1 cellular context compared by ENCODE assay signal in genomic region chr19:14005381-14006084, GRCh38.
TF ChIP-seq lines count a peak whose summit lies in the region.

No MANE protein-coding gene starts in this region.

TF ChIP-seq in K562, 482 proteins besides CTCF, POLR2A, EP300 and RAD21 (continued from another document and continues in another):
- TF ChIP-seq ATF2 (CRISPR knock-in tag; IDR thresholded peaks at IDR 0.05) (no peak), JUN (IDR thresholded peaks at IDR 0.05; ENCODE audit: borderline replicate concordance, low read depth, low read length) (no peak), JUN (CRISPR knock-in tag; IDR thresholded peaks at IDR 0.05; ENCODE audit: borderline replicate concordance) (no peak), BACH1 (tag; IDR thresholded peaks at IDR 0.05) (no peak), THRB (CRISPR knock-in tag; conservative IDR thresholded peaks at IDR 0.05) (no peak), POU5F1 (IDR thresholded peaks at IDR 0.05; ENCODE audit: borderline replicate concordance, low read depth, low read length, partially characterized antibody) (no peak), BDP1 (IDR thresholded peaks at IDR 0.05; ENCODE audit: insufficient read depth, insufficient read length) (no peak), TFAP4 (CRISPR knock-in tag; IDR thresholded peaks at IDR 0.05; ENCODE audit: borderline replicate concordance) (no peak), ARID2 (IDR thresholded peaks at IDR 0.05) (no peak), ZNF609 (CRISPR knock-in tag; IDR thresholded peaks at IDR 0.05; ENCODE audit: borderline replicate concordance) (no peak), ZC3H8 (IDR thresholded peaks at IDR 0.05) (no peak), ZNF197 (CRISPR knock-in tag; IDR thresholded peaks at IDR 0.05; ENCODE audit: low read depth) (no peak), RBM17 (IDR thresholded peaks at IDR 0.05; ENCODE audit: borderline replicate concordance, low read depth, low read length) (no peak), TSC22D4 (tag; IDR thresholded peaks at IDR 0.05) (no peak), ZBTB40 (IDR thresholded peaks at IDR 0.05) (peak; percentile 12; the same call in 1 of the 2 replicates), ZBTB40 (CRISPR knock-in tag; IDR thresholded peaks at IDR 0.05) (no peak), HSF4 (CRISPR knock-in tag; IDR thresholded peaks at IDR 0.05; ENCODE audit: borderline replicate concordance) (no peak), DPF2 (IDR thresholded peaks at IDR 0.05) (peak; percentile 83), ARID3A (IDR thresholded peaks at IDR 0.05; ENCODE audit: borderline replicate concordance, low read depth, low read length) (no peak), HMG20B (CRISPR knock-in tag; IDR thresholded peaks at IDR 0.05) (no peak), RHOXF2B (CRISPR knock-in tag; conservative IDR thresholded peaks at IDR 0.05) (no peak), RNF2 (IDR thresholded peaks at IDR 0.05) (no peak), CBFA2T3 (IDR thresholded peaks at IDR 0.05) (no peak), SNIP1 (IDR thresholded peaks at IDR 0.05; ENCODE audit: low read depth) (0 out of 2 replicates have a peak, but pooled peaks have one; percentile 42), CHD2 (IDR thresholded peaks at IDR 0.05; ENCODE audit: low read depth, low read length) (no peak), ARID4B (CRISPR knock-in tag; IDR thresholded peaks at IDR 0.05) (peak; percentile 50; the same call in 1 of the 2 replicates), SOX6 (IDR thresholded peaks at IDR 0.05) (no peak), HOMEZ (CRISPR knock-in tag; IDR thresholded peaks at IDR 0.05) (no peak), ZNF24 (IDR thresholded peaks at IDR 0.05) (peak; percentile 70), BRD4 (IDR thresholded peaks at IDR 0.05) (no peak), MIER1 (IDR thresholded peaks at IDR 0.05; ENCODE audit: low read depth) (peak; percentile 77; the same call in 1 of the 2 replicates)
